1 cellular context compared by ENCODE assay signal in genomic region chr17:50208611-50209061, GRCh38.
TF ChIP-seq lines count a peak whose summit lies in the region.

No MANE protein-coding gene starts in this region.

TF ChIP-seq in K562, 482 proteins besides CTCF, POLR2A, EP300 and RAD21 (continued from another document and continues in another):
- TF ChIP-seq DPF2 (IDR thresholded peaks at IDR 0.05) = peak; percentile 99
- TF ChIP-seq SMAD1 (IDR thresholded peaks at IDR 0.05; ENCODE audit: low read depth, low read length, partially characterized antibody) = peak; percentile 64
- TF ChIP-seq RBM25 (IDR thresholded peaks at IDR 0.05; ENCODE audit: low read depth, low read length, severe bottlenecking) = peak; percentile 65
- peak; percentile 95 for TF ChIP-seq NBN (IDR thresholded peaks at IDR 0.05; ENCODE audit: low read depth)
- peak; percentile 87 for TF ChIP-seq ZNF583 (CRISPR knock-in tag; IDR thresholded peaks at IDR 0.05)
- peak; percentile 96 for TF ChIP-seq CTBP1 (IDR thresholded peaks at IDR 0.05; ENCODE audit: borderline replicate concordance)
- no peak for TF ChIP-seq CHCHD3 (CRISPR knock-in tag; IDR thresholded peaks at IDR 0.05)
- no peak for TF ChIP-seq ZNF584 (CRISPR knock-in tag; IDR thresholded peaks at IDR 0.05; ENCODE audit: low read depth)
- peak; percentile 63; the same call in 1 of the 2 replicates for TF ChIP-seq ZNF668 (CRISPR knock-in tag; IDR thresholded peaks at IDR 0.05)
- TF ChIP-seq CBFA2T2 (conservative IDR thresholded peaks at IDR 0.05) = peak; percentile 96
- TF ChIP-seq CHD7 (IDR thresholded peaks at IDR 0.05; ENCODE audit: low read depth, low read length) = no peak
- TF ChIP-seq ZNF639 (CRISPR knock-in tag; conservative IDR thresholded peaks at IDR 0.05 in 1 of 2, IDR thresholded peaks at IDR 0.05 in 1 of 2) = peak in 1 of 2 experiments; percentile 70; a peak in 1 of 4 replicates
- TF ChIP-seq FOXP4 (CRISPR knock-in tag; IDR thresholded peaks at IDR 0.05; ENCODE audit: borderline replicate concordance) = no peak
- TF ChIP-seq NKRF (IDR thresholded peaks at IDR 0.05; ENCODE audit: borderline replicate concordance) = peak; percentile 52; the same call in 1 of the 2 replicates
- TF ChIP-seq GATAD2B (IDR thresholded peaks at IDR 0.05; ENCODE audit: borderline replicate concordance) = peak; percentile 59; the same call in 1 of the 2 replicates
- TF ChIP-seq PPARD (CRISPR knock-in tag; IDR thresholded peaks at IDR 0.05) = no peak
- no peak for TF ChIP-seq ZNF146 (CRISPR knock-in tag; IDR thresholded peaks at IDR 0.05; ENCODE audit: unreplicated experiment)
- TF ChIP-seq ZNF766 (CRISPR knock-in tag; conservative IDR thresholded peaks at IDR 0.05) = peak; percentile 80
- TF ChIP-seq ID3 (CRISPR knock-in tag; IDR thresholded peaks at IDR 0.05) = no peak
- TF ChIP-seq ID3 (tag; IDR thresholded peaks at IDR 0.05) = peak; percentile 76
- no peak for TF ChIP-seq NFYB (IDR thresholded peaks at IDR 0.05; ENCODE audit: extremely low read depth, insufficient read length)
- TF ChIP-seq PTRF (tag; IDR thresholded peaks at IDR 0.05) = 0 out of 2 replicates have a peak, but pooled peaks have one; percentile 18
- TF ChIP-seq RBFOX2 (IDR thresholded peaks at IDR 0.05; ENCODE audit: low read depth, low read length) = no peak
- TF ChIP-seq NCOA1 (IDR thresholded peaks at IDR 0.05; ENCODE audit: low read depth) = peak; percentile 88
- no peak for TF ChIP-seq SPI1 (IDR thresholded peaks at IDR 0.05; ENCODE audit: borderline replicate concordance, low read depth, low read length)
- TF ChIP-seq ZBTB12 (CRISPR knock-in tag; IDR thresholded peaks at IDR 0.05) = peak; percentile 56; the same call in 1 of the 2 replicates
- peak; percentile 79 for TF ChIP-seq VEZF1 (CRISPR knock-in tag; IDR thresholded peaks at IDR 0.05)
- no peak for TF ChIP-seq GABPA (tag; conservative IDR thresholded peaks at IDR 0.05; ENCODE audit: low read depth)
- TF ChIP-seq DACH1 (IDR thresholded peaks at IDR 0.05; ENCODE audit: partially characterized antibody) = peak; percentile 26
- TF ChIP-seq CXXC5 (CRISPR knock-in tag; IDR thresholded peaks at IDR 0.05) = peak; percentile 52
- peak; percentile 38; the same call in 1 of the 2 replicates for TF ChIP-seq LCOR (CRISPR knock-in tag; IDR thresholded peaks at IDR 0.05)
- TF ChIP-seq PTBP1 (IDR thresholded peaks at IDR 0.05; ENCODE audit: low read depth, low read length) = peak; percentile 91; the same call in 1 of the 2 replicates
- TF ChIP-seq MTA2 (IDR thresholded peaks at IDR 0.05; ENCODE audit: low read depth) = peak; percentile 95
- 0 out of 2 replicates have a peak, but pooled peaks have one; percentile 12 for TF ChIP-seq ZNF24 (IDR thresholded peaks at IDR 0.05)
- TF ChIP-seq SMARCC2 (IDR thresholded peaks at IDR 0.05; ENCODE audit: low read depth) = peak; percentile 92
- TF ChIP-seq EWSR1 (IDR thresholded peaks at IDR 0.05; ENCODE audit: borderline replicate concordance, low read depth, partially characterized antibody) = no peak
- peak; percentile 89 for TF ChIP-seq POLR2AphosphoS5 (IDR thresholded peaks at IDR 0.05; ENCODE audit: control insufficient read depth, insufficient read depth, low read depth, low read length)
- TF ChIP-seq ELF4 (CRISPR knock-in tag; IDR thresholded peaks at IDR 0.05) = no peak
- TF ChIP-seq ZNF780A (CRISPR knock-in tag; IDR thresholded peaks at IDR 0.05) = no peak
- TF ChIP-seq FOXK1 (CRISPR knock-in tag; IDR thresholded peaks at IDR 0.05; ENCODE audit: borderline replicate concordance) = no peak
- no peak for TF ChIP-seq SAFB (IDR thresholded peaks at IDR 0.05; ENCODE audit: borderline replicate concordance, low read depth, low read length)
- peak; percentile 85 to 97 for TF ChIP-seq HDAC1 (IDR thresholded peaks at IDR 0.05)
- no peak for TF ChIP-seq BDP1 (IDR thresholded peaks at IDR 0.05; ENCODE audit: insufficient read depth, insufficient read length)
- no peak for TF ChIP-seq MCM2 (IDR thresholded peaks at IDR 0.05; ENCODE audit: low read depth)
